Comparison of ENCODE assay signal across 21 cellular contexts in the genomic region with DNA sequence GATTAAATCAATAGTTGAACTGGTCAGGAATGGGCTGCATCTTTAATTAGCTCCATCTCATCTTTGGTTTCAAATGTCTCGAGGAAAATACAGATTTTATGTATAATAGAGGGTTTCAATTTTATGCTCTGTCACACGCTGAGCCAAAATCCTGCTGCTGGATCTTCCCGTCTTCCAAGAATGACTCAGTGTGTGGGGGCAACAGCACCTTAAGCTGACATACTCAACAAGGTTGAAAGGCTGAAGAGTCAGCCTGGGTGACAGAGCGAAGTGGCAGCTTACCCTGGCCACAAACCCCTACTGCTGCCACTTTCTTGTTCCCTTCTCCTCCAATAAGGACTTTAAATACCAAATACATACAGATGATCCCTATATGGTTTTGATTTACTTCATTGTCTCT. TPM values are rescaled to one million over a fixed set of nuclear protein-coding genes. Genes with fewer than 3 reads are reported as not detected.
DNase-seq lines count a peak whose midpoint lies in the region; ATAC-seq and TF ChIP-seq lines count a peak whose summit lies in the region.
"Had no signal": no experiment of that assay in that cellular context is flagged by ENCODE, and none has a peak within 500 bp of the region (broad histone marks: within the 10 kb centered on the region; RNA-seq: fewer than 3 reads in every experiment).

No MANE protein-coding gene starts in this region.

- H3K9me2 ChIP-seq in OCI-LY1 (ENCODE audit: low read depth, low read length), result no peaks in the 10 kb centered on the region

- TF ChIP-seq POLR2A in erythroblast (IDR thresholded peaks at IDR 0.05; ENCODE audit: low read length), result no peak

- H3K4me3 ChIP-seq in HEK293 (ENCODE audit: low read depth, low read length) (no peak overlapping the region), OCI-LY1 (ENCODE audit: low read depth, low read length, poor library complexity, severe bottlenecking) (no peak overlapping the region)
- H3K4me3 ChIP-seq: Peyer's patch, SJSA1 had no signal

- TF ChIP-seq CTCF in HEK293 (tag by site-specific recombination; IDR thresholded peaks at IDR 0.05) (no peak), OCI-LY1 (IDR thresholded peaks at IDR 0.05; ENCODE audit: low read length) (no peak)

- H3K79me2 ChIP-seq in OCI-LY1 (ENCODE audit: insufficient read depth, low read length), result no peaks in the 10 kb centered on the region

- 0 out of 2 replicates have a peak overlapping the region, but pooled peaks have one; percentile 21 for H2AFZ ChIP-seq in OCI-LY1 (ENCODE audit: low read length)

- H3K4me2 ChIP-seq in OCI-LY1 (ENCODE audit: low read length), result 0 out of 2 replicates have a peak overlapping the region, but pooled peaks have one; percentile 1

- no peak overlapping the region for H3K9ac ChIP-seq in OCI-LY1 (ENCODE audit: low read length)

- no peaks in the 10 kb centered on the region for H3F3A ChIP-seq in OCI-LY1 (ENCODE audit: insufficient read depth, low read length)

- no peaks in the 10 kb centered on the region for H3K27me3 ChIP-seq in OCI-LY1 (ENCODE audit: insufficient read depth, low read length)
- H3K27me3 ChIP-seq: Peyer's patch, SJSA1 had no signal

- ATAC-seq in Right ventricle myocardium inferior, result no peak

- H3K27ac ChIP-seq in HEK293 (ENCODE audit: extremely low read depth, low read depth, low read length) (no peak overlapping the region), OCI-LY1 (ENCODE audit: low read depth, low read length, poor library complexity, severe bottlenecking) (no peak overlapping the region)
- H3K27ac ChIP-seq: C4-2B, Peyer's patch, SJSA1 had no signal

- DNase-seq in Daoy (ENCODE audit: low read depth) (peak; percentile 23), head of caudate nucleus (peak in 35 of 42 donors; percentile 20 to 84 (median 50)), GDM1 (lab: John Stamatoyannopoulos, UW) (no peak), glomerular visceral epithelial cell (ENCODE audit: extremely low spot score) (no peak), Right ventricle myocardium inferior (ENCODE audit: missing footprints) (no peak), erythroblast (lab: John Stamatoyannopoulos, UW) (no peak)
- DNase-seq: CD8-positive, alpha-beta memory T cell; DMS53; EL; HFFc6; KG1; NCI-H1694; NCI-H2081 treated with DMSO at 0.1 percent for 48 hours; NCI-H2171 treated with DMSO at 0.1 percent for 48 hours; NCI-H446 treated with DMSO at 0.1 percent for 48 hours; NCI-H526 treated with DMSO at 0.1 percent for 48 hours; Peyer's patch had no signal

- H3K36me3 ChIP-seq in HEK293 (ENCODE audit: control insufficient read depth in 2 of 2, insufficient read depth in 1 of 2, low read length in 2 of 2) (no peaks in the 10 kb centered on the region), OCI-LY1 (ENCODE audit: insufficient read depth, low read length) (no peaks in the 10 kb centered on the region)
- H3K36me3 ChIP-seq: Peyer's patch, SJSA1 had no signal

- H3K9me3 ChIP-seq in HEK293 (ENCODE audit: control insufficient read depth, insufficient read depth, low read depth, low read length) (no peaks in the 10 kb centered on the region), OCI-LY1 (ENCODE audit: low read length) (no peaks in the 10 kb centered on the region)
- H3K9me3 ChIP-seq: Peyer's patch, SJSA1 had no signal

- H4K20me1 ChIP-seq in OCI-LY1 (ENCODE audit: insufficient read depth, low read length), result no peaks in the 10 kb centered on the region

- H3K4me1 ChIP-seq in HEK293 (ENCODE audit: control insufficient read depth, insufficient read depth, low read length) (no peaks in the 10 kb centered on the region), OCI-LY1 (ENCODE audit: insufficient read depth, low read length, severe bottlenecking) (peaks cover 27% of the 10 kb centered on the region)
- H3K4me1 ChIP-seq: Peyer's patch, SJSA1 had no signal

- POLR2A ChIA-PET in HEK293 (lab: Yijun Ruan, JAX), result interaction anchor here (3.6 kb wide), 1 partner anchor 9 kb away, joined by 34 read pairs; the partner anchor contains the start of gene PCF11

- intact Hi-C loops in head of caudate nucleus (cut with DNase I), result no loop called here
- intact Hi-C loops in Right ventricle myocardium inferior (cut with DNase I), result no loop called here

- CTCF ChIA-PET in HEK293 (lab: Yijun Ruan, JAX), result no interaction called here

TF ChIP-seq in HEK293, 187 proteins besides CTCF, POLR2A, EP300 and RAD21:
- TF ChIP-seq SP7 (tag by site-specific recombination; IDR thresholded peaks at IDR 0.05) (peak; percentile 63), ZNF2 (tag by site-specific recombination; IDR thresholded peaks at IDR 0.05) (no peak)

RNA-seq across cellular contexts. Expression of gene PCF11, which starts 9.0 kb away (rescaled TPM):
- 33.0 and 35.3 TPM in 2 replicates for total RNA-seq in Daoy (2014; rRNA removed; shearing (Covaris generic))
- 24.5 TPM for total RNA-seq in Right ventricle myocardium inferior

RNA-seq across cellular contexts. Expression of gene ANKRD42, which starts 45.6 kb away (rescaled TPM):
- total RNA-seq in Daoy (2014; rRNA removed; shearing (Covaris generic)), result 6.7 and 7.1 TPM in 2 replicates
- 4.7 TPM for total RNA-seq in Right ventricle myocardium inferior

Comparison
In these comparisons a context has a peak if more than half of its experiments do, and no peak if none do; other contexts are left out.
1. DNase-seq: peak in Daoy (single experiment) and head of caudate nucleus (35 of 42); none in GDM1 (single experiment), glomerular visceral epithelial cell (single experiment), Right ventricle myocardium inferior (single experiment) and erythroblast (0 of 2).